10 cellular contexts compared by ENCODE assay signal in the genomic region with DNA sequence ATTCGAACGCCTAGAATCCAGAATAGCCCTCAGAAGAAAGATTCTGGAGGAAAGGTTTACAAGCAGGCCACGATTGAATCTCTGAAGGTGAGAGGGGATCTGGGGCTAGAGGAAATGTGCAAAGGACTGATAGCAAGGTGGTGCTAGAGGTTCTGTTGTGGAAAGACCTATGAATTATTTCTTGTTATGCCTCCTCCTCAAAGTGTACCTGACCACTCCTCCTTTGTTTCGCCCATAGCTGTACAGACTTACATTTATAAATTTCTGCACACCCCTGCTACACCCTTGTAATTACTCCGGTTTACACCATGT. TPM values are rescaled to one million over a fixed set of nuclear protein-coding genes. Genes with fewer than 3 reads are reported as not detected.
DNase-seq lines count a peak whose midpoint lies in the region; ATAC-seq and TF ChIP-seq lines count a peak whose summit lies in the region.
"Had no signal": no experiment of that assay in that cellular context is flagged by ENCODE, and none has a peak within 500 bp of the region (broad histone marks: within the 10 kb centered on the region; RNA-seq: fewer than 3 reads in every experiment).

No MANE protein-coding gene starts in this region.

- H3K9me3 ChIP-seq in neural cell (ENCODE audit: low read length) = no peaks in the 10 kb centered on the region

- no peaks in the 10 kb centered on the region for H3K36me3 ChIP-seq in neural cell (ENCODE audit: insufficient read depth, low read length)

- H3K27me3 Mint-ChIP-seq in MCF 10A (ENCODE audit: insufficient read depth, unreplicated experiment) = no peaks in the 10 kb centered on the region
- H3K27me3 Mint-ChIP-seq: activated naive CD8-positive, alpha-beta T cell had no signal

- peak; percentile 39 for DNase-seq in GF-D8 (lab: John Stamatoyannopoulos, UW)
- peak; percentile 10 for DNase-seq in Jurkat, Clone E6-1 (ENCODE audit: low read depth, low spot score)
- peak; percentile 3 for DNase-seq in MCF 10A (ENCODE audit: unreplicated experiment)
- no peak for DNase-seq in HuH-7 (ENCODE audit: low spot score)
- no peak for DNase-seq in posterior vena cava (ENCODE audit: low spot score)

- H3K4me3 Mint-ChIP-seq in MCF 10A (ENCODE audit: unreplicated experiment) = no peak overlapping the region
- H3K4me3 Mint-ChIP-seq: activated naive CD8-positive, alpha-beta T cell; nephron had no signal

- no peak overlapping the region for H3K27ac Mint-ChIP-seq in MCF 10A (ENCODE audit: low read depth, unreplicated experiment)
- H3K27ac Mint-ChIP-seq: activated naive CD8-positive, alpha-beta T cell; nephron had no signal

- intact Hi-C loops in MCF 10A (cut with micrococcal nuclease) = loop anchor here (5.0 kb wide), 1 partner anchor 177 kb away; no protein-coding TSS in a partner anchor
- intact Hi-C loops in posterior vena cava (cut with DNase I) = no loop called here

- POLR2A ChIA-PET in MCF 10A (lab: Yijun Ruan, JAX) = interaction anchor here (0.9 to 4.6 kb wide), 7 partner anchors 9 to 434 kb away, joined by 3 to 45 read pairs (median 14); a partner anchor contains a TSS

- ATAC-seq in GM18868 (IDR thresholded peaks at IDR 0.05; ENCODE audit: unreplicated experiment) (no peak), GM21528 (IDR thresholded peaks at IDR 0.05; ENCODE audit: low FRiP score, unreplicated experiment) (no peak)

- peak overlapping the region; percentile 98 for H3K4me3 ChIP-seq in Jurkat, Clone E6-1 (ENCODE audit: low read length)
- peak overlapping the region; percentile 83 for H3K4me3 ChIP-seq in neural cell (ENCODE audit: low read length)

- no TSS peak for BruUV-seq in MCF 10A (replicated peaks; lab: Mats Ljungman, UMichigan)

- H3K27ac ChIP-seq in neural cell (ENCODE audit: low read length) = peak overlapping the region; percentile 71

- H2AFZ ChIP-seq in neural cell (ENCODE audit: low read depth, low read length) = no peak overlapping the region

- H4K20me1 ChIP-seq in neural cell (ENCODE audit: insufficient read depth) = no peaks in the 10 kb centered on the region

- H3K9me2 ChIP-seq in neural cell (ENCODE audit: insufficient read depth, low read length) = no peaks in the 10 kb centered on the region

- H3F3A ChIP-seq in neural cell (ENCODE audit: insufficient read depth, low read length, poor library complexity, severe bottlenecking) = no peaks in the 10 kb centered on the region

- H3K36me3 Mint-ChIP-seq in MCF 10A (ENCODE audit: insufficient read depth, unreplicated experiment) = peaks cover 15% of the 10 kb centered on the region

- H3K4me1 Mint-ChIP-seq in MCF 10A (ENCODE audit: insufficient read depth, unreplicated experiment) = peaks cover 16% of the 10 kb centered on the region

- H3K9me3 Mint-ChIP-seq in MCF 10A (ENCODE audit: unreplicated experiment) = no peaks in the 10 kb centered on the region
- H3K9me3 Mint-ChIP-seq: nephron had no signal

- peak overlapping the region; percentile 67 for H3K4me2 ChIP-seq in neural cell (ENCODE audit: low read length)

- peak overlapping the region; percentile 76 for H3K9ac ChIP-seq in neural cell (ENCODE audit: low read length)

- no peak for TF ChIP-seq CTCF in MCF 10A (IDR thresholded peaks at IDR 0.05; ENCODE audit: unreplicated experiment)
- peak; percentile 17 for TF ChIP-seq CTCF in neural cell (IDR thresholded peaks at IDR 0.05; ENCODE audit: poor library complexity, severe bottlenecking)

- CTCF ChIA-PET in MCF 10A (lab: Yijun Ruan, JAX) = interaction anchor here (0.7 to 1.4 kb wide), 5 partner anchors 19 to 431 kb away, joined by 3 to 8 read pairs (median 3); no protein-coding TSS in a partner anchor

- TF ChIP-seq RAD21 in neural cell (conservative IDR thresholded peaks at IDR 0.05) = no peak

- TF ChIP-seq EP300 in neural cell (conservative IDR thresholded peaks at IDR 0.05; ENCODE audit: poor library complexity, severe bottlenecking) = no peak

- no peaks in the 10 kb centered on the region for H3K27me3 ChIP-seq in neural cell (ENCODE audit: insufficient read depth, low read depth, low read length)

- H3K79me2 ChIP-seq in neural cell (replicated peaks; ENCODE audit: insufficient read depth, low read length) = peaks cover 26% of the 10 kb centered on the region

TF ChIP-seq in neural cell, 6 proteins besides CTCF, POLR2A, EP300 and RAD21:
- TF ChIP-seq POLR2AphosphoS5 (IDR thresholded peaks at IDR 0.05) (no peak), SMC3 (conservative IDR thresholded peaks at IDR 0.05; ENCODE audit: poor library complexity) (no peak), MXI1 (conservative IDR thresholded peaks at IDR 0.05; ENCODE audit: poor library complexity, severe bottlenecking) (no peak), TAF1 (IDR thresholded peaks at IDR 0.05; ENCODE audit: low read depth) (no peak), EZH2 (IDR thresholded peaks at IDR 0.05; ENCODE audit: borderline replicate concordance, insufficient read depth, low read length, poor library complexity, severe bottlenecking) (no peak)
- TF ChIP-seq, protein P1, sequence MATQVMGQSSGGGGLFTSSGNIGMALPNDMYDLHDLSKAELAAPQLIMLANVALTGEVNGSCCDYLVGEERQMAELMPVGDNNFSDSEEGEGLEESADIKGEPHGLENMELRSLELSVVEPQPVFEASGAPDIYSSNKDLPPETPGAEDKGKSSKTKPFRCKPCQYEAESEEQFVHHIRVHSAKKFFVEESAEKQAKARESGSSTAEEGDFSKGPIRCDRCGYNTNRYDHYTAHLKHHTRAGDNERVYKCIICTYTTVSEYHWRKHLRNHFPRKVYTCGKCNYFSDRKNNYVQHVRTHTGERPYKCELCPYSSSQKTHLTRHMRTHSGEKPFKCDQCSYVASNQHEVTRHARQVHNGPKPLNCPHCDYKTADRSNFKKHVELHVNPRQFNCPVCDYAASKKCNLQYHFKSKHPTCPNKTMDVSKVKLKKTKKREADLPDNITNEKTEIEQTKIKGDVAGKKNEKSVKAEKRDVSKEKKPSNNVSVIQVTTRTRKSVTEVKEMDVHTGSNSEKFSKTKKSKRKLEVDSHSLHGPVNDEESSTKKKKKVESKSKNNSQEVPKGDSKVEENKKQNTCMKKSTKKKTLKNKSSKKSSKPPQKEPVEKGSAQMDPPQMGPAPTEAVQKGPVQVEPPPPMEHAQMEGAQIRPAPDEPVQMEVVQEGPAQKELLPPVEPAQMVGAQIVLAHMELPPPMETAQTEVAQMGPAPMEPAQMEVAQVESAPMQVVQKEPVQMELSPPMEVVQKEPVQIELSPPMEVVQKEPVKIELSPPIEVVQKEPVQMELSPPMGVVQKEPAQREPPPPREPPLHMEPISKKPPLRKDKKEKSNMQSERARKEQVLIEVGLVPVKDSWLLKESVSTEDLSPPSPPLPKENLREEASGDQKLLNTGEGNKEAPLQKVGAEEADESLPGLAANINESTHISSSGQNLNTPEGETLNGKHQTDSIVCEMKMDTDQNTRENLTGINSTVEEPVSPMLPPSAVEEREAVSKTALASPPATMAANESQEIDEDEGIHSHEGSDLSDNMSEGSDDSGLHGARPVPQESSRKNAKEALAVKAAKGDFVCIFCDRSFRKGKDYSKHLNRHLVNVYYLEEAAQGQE (IDR thresholded peaks at IDR 0.05; ENCODE audit: borderline replicate concordance) = no peak

RNA-seq across cellular contexts. Expression of a gene that starts 1.0 kb away (rescaled TPM):
- 8.5 TPM for polyA plus RNA-seq in Jurkat, Clone E6-1 (2012; ENCODE audit: insufficient read depth, insufficient read length)
- total RNA-seq in MCF 10A (2022) (3.6 and 6.0 TPM in 2 replicates), posterior vena cava (1 to 10 TPM; 4.4 to 5.7 TPM)
- 4.0 and 4.4 TPM in 2 replicates for polyA plus RNA-seq in neural cell
- 7.3 and 8.3 TPM in 2 replicates for polyA minus RNA-seq in neural cell

RNA-seq across cellular contexts. Expression of a gene that starts 1.4 kb away (rescaled TPM):
- polyA plus RNA-seq in Jurkat, Clone E6-1 (2012; ENCODE audit: insufficient read depth, insufficient read length) = 88.0 TPM
- total RNA-seq in MCF 10A (2022) (192 and 231 TPM in 2 replicates), posterior vena cava (100 to 1,000 TPM; 248 to 383 TPM)
- 303 and 328 TPM in 2 replicates for polyA plus RNA-seq in neural cell
- polyA minus RNA-seq in neural cell = 188 and 210 TPM in 2 replicates

RNA-seq across cellular contexts. Expression of a gene that starts 36.4 kb away (rescaled TPM):
- not detected for polyA plus RNA-seq in Jurkat, Clone E6-1 (2012; ENCODE audit: insufficient read depth, insufficient read length)
- total RNA-seq in MCF 10A (2022) = not detected in 2 replicates
- polyA plus RNA-seq in neural cell = not detected in 2 replicates
- polyA minus RNA-seq in neural cell = not detected in 2 replicates
- not detected for total RNA-seq in posterior vena cava

Comparison
In these comparisons a context has a peak if more than half of its experiments do, and no peak if none do; other contexts are left out.
1. DNase-seq: peak in GF-D8 (single experiment), Jurkat, Clone E6-1 (single experiment) and MCF 10A (single experiment); none in HuH-7 (single experiment) and posterior vena cava (single experiment).